Comparison of ENCODE assay signal across 8 cellular contexts in the genomic region with DNA sequence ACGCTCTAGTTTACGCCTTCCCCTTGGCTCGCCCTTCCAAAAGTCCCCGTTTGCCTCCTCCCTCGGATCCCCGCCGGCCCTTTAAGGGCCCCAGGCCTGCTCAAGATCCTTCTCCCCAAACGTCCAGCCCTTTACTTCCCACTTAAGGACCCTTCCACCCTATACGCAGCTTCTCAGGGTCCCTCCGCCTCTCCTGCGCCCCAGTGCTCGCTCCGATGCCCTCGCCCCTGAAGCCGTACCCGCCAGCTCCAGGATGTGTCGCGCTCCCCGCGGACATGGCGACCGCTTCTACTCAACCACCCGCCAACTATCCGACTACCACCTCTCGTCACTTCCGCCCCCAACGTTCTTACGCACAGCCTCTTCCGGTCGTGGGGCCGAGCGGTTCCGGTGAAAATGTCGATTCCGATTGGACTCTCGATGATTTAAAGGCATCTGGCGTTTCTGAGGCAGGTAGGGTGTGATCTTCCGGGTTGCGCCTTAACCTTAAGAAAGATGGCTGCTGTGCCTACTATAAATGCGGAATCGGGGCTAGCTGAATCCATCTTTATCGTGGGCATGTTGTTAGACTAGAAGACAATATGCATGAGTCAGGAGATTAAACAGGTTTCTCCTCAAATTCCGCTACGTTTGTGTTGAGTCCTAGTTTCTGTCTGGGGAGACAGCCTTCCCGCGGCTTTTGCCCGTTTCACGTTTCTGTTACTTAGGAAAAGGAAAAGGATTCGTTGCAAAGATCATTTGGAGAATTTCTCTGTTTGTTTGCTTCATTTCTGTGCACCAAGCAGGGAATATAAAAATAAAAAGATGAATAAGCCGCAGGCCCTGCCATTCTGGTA. TPM values are rescaled to one million over a fixed set of nuclear protein-coding genes. Genes with fewer than 3 reads are reported as not detected.
DNase-seq lines count a peak whose midpoint lies in the region; ATAC-seq and TF ChIP-seq lines count a peak whose summit lies in the region.

KHDC4 (minus strand) TSS at position 317 of the 836 bp plus-strand sequence; CDS start at position 277, 40 bp downstream.

- peak within 1 kb of the TSS; percentile 89 for H3K4me3 ChIP-seq in AG09309 (ENCODE audit: control insufficient read depth, low read depth, low read length)

- ATAC-seq in GM18909 (IDR thresholded peaks at IDR 0.05; ENCODE audit: poor library complexity, unreplicated experiment) (peak; percentile 93), HG03175 (IDR thresholded peaks at IDR 0.05; ENCODE audit: unreplicated experiment) (peak; percentile 98), WTC11 (peak; percentile 92)

- peak; percentile 93 for DNase-seq in AG09309 (ENCODE audit: low read depth)
- DNase-seq in NCI-H226 = peak; percentile 98
- DNase-seq in WTC11 (ENCODE audit: low spot score) = peak; percentile 88
- DNase-seq in central memory CD4-positive, alpha-beta T cell = peak; percentile 98
- peak; percentile 99 for DNase-seq in iris pigment epithelial cell (ENCODE audit: low read depth)
- peak; percentile 87 for DNase-seq in stimulated activated CD4-positive, alpha-beta T cell treated with anti-CD3 and anti-CD28 coated beads, Interleukin-12 subunit alpha, Interleukin-12 subunit beta, amount 100 ng/mL, for 4 hours

- H3K4me3 Mint-ChIP-seq in WTC11 = no peak within 1 kb of the TSS

- no peaks in the 10 kb centered on the region for H3K27me3 Mint-ChIP-seq in WTC11 (ENCODE audit: low read depth)

- H3K9me3 Mint-ChIP-seq in WTC11 = no peaks in the 10 kb centered on the region

- H3K27ac Mint-ChIP-seq in WTC11 = no peak within 1 kb of the TSS

- peaks cover 20% of the 10 kb centered on the region for H3K4me1 Mint-ChIP-seq in WTC11

- POLR2A ChIA-PET in WTC11 (lab: Charles Lee) = interaction anchor here (0.9 to 1.5 kb wide), 6 partner anchors 10 to 126 kb away, joined by 3 to 9 read pairs (median 4); partner anchors contain the start of gene RAB25

- TF ChIP-seq CTCF in AG09309 (IDR thresholded peaks at IDR 0.05; ENCODE audit: control insufficient read depth, insufficient read depth, low read depth, low read length, missing control alignments) = no peak
- no peak for TF ChIP-seq CTCF in WTC11 (IDR thresholded peaks at IDR 0.05)

- peaks cover 35% of the 10 kb centered on the region for H3K36me3 Mint-ChIP-seq in WTC11

- CTCF ChIA-PET in WTC11 (lab: Charles Lee) = interaction anchor here (0.7 to 4.4 kb wide), 13 partner anchors 9 to 196 kb away, joined by 3 to 26 read pairs (median 5); partner anchors contain the start of genes ARHGEF2 and SYT11

TF ChIP-seq in WTC11, 78 proteins besides CTCF, POLR2A, EP300 and RAD21 (continues in another document):
- TF ChIP-seq AR (CRISPR knock-in tag; IDR thresholded peaks at IDR 0.05) (no peak), ZNF138 (CRISPR knock-in tag; conservative IDR thresholded peaks at IDR 0.05) (no peak), ATF2 (CRISPR knock-in tag; IDR thresholded peaks at IDR 0.05; ENCODE audit: borderline replicate concordance, low read depth) (no peak), ETV6 (CRISPR knock-in tag; IDR thresholded peaks at IDR 0.05) (no peak), ZNF396 (CRISPR knock-in tag; IDR thresholded peaks at IDR 0.05; ENCODE audit: borderline replicate concordance) (no peak), SMAD4 (CRISPR knock-in tag; IDR thresholded peaks at IDR 0.05) (no peak), SOX15 (CRISPR knock-in tag; IDR thresholded peaks at IDR 0.05) (no peak), GRHL2 (CRISPR knock-in tag; IDR thresholded peaks at IDR 0.05; ENCODE audit: insufficient replicate concordance, severe bottlenecking) (no peak), HMGXB4 (CRISPR knock-in tag; IDR thresholded peaks at IDR 0.05) (0 out of 2 replicates have a peak, but pooled peaks have one; percentile 39), NR2C2 (CRISPR knock-in tag; IDR thresholded peaks at IDR 0.05) (peak; percentile 86), JUN (CRISPR knock-in tag; IDR thresholded peaks at IDR 0.05) (0 out of 2 replicates have a peak, but pooled peaks have one; percentile 22), NFE2L1 (CRISPR knock-in tag; IDR thresholded peaks at IDR 0.05) (peak; percentile 77), ZBTB21 (CRISPR knock-in tag; IDR thresholded peaks at IDR 0.05; ENCODE audit: borderline replicate concordance) (no peak), TEAD1 (CRISPR knock-in tag; IDR thresholded peaks at IDR 0.05) (no peak; the same call in 1 of the 2 replicates), ELF4 (CRISPR knock-in tag; IDR thresholded peaks at IDR 0.05; ENCODE audit: low read depth) (no peak), ZNF121 (CRISPR knock-in tag; IDR thresholded peaks at IDR 0.05) (no peak), SP1 (CRISPR knock-in tag; conservative IDR thresholded peaks at IDR 0.05) (peak; percentile 71), CREM (CRISPR knock-in tag; IDR thresholded peaks at IDR 0.05) (peak; percentile 94)
- TF ChIP-seq, protein P1, sequence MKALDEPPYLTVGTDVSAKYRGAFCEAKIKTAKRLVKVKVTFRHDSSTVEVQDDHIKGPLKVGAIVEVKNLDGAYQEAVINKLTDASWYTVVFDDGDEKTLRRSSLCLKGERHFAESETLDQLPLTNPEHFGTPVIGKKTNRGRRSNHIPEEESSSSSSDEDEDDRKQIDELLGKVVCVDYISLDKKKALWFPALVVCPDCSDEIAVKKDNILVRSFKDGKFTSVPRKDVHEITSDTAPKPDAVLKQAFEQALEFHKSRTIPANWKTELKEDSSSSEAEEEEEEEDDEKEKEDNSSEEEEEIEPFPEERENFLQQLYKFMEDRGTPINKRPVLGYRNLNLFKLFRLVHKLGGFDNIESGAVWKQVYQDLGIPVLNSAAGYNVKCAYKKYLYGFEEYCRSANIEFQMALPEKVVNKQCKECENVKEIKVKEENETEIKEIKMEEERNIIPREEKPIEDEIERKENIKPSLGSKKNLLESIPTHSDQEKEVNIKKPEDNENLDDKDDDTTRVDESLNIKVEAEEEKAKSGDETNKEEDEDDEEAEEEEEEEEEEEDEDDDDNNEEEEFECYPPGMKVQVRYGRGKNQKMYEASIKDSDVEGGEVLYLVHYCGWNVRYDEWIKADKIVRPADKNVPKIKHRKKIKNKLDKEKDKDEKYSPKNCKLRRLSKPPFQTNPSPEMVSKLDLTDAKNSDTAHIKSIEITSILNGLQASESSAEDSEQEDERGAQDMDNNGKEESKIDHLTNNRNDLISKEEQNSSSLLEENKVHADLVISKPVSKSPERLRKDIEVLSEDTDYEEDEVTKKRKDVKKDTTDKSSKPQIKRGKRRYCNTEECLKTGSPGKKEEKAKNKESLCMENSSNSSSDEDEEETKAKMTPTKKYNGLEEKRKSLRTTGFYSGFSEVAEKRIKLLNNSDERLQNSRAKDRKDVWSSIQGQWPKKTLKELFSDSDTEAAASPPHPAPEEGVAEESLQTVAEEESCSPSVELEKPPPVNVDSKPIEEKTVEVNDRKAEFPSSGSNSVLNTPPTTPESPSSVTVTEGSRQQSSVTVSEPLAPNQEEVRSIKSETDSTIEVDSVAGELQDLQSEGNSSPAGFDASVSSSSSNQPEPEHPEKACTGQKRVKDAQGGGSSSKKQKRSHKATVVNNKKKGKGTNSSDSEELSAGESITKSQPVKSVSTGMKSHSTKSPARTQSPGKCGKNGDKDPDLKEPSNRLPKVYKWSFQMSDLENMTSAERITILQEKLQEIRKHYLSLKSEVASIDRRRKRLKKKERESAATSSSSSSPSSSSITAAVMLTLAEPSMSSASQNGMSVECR (CRISPR knock-in tag; IDR thresholded peaks at IDR 0.05; ENCODE audit: borderline replicate concordance) = peak; percentile 72; the same call in 1 of the 2 replicates

RNA-seq across cellular contexts. Expression of gene KHDC4, which starts in this region (rescaled TPM):
- 46.0 to 64.4 TPM (median 59.8 TPM) in 3 replicates for total RNA-seq in WTC11 (2021)

Comparison
In these comparisons a context has a peak if more than half of its experiments do, and no peak if none do; other contexts are left out.
1. Peak in every context shown above with its lines: DNase-seq, ATAC-seq and H3K4me3 ChIP-seq.